ENCODE assay signal across 8 cellular contexts in the genomic region with DNA sequence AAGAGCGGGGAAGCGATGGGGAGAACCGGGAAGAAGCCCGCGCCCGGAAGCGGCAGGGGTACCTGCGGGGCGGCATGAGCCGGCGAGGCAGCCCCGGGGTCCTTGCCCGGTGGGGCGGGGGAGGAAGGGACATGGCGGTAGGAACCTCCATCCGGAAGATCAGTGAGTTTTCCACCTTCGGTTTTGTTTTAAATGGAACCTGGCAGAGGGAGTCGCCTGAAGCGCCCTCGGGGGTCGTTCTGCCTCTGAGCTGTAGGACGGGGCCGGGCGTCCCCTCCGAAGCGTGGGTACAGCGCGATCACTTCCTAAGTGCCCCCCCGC. TPM values are rescaled to one million over a fixed set of nuclear protein-coding genes. Genes with fewer than 3 reads are reported as not detected.
DNase-seq lines count a peak whose midpoint lies in the region; ATAC-seq and TF ChIP-seq lines count a peak whose summit lies in the region.

No MANE protein-coding gene starts in this region.

- peak; percentile 19 for ATAC-seq in HG03064 (IDR thresholded peaks at IDR 0.05; ENCODE audit: low read depth, unreplicated experiment)
- ATAC-seq in thoracic aorta (ENCODE audit: insufficient number of reproducible peaks, low FRiP score, low read depth), result peak; percentile 18

- H3K27me3 ChIP-seq in kidney epithelial cell (ENCODE audit: control insufficient read depth, insufficient read depth, low read length), result peaks cover 2% of the 10 kb centered on the region
- H3K27me3 ChIP-seq in thoracic aorta (replicated peaks; ENCODE audit: insufficient read depth), result no peaks in the 10 kb centered on the region

- H3K4me3 Mint-ChIP-seq in activated T-helper 2 cell treated with anti-CD3 and anti-CD28 coated beads, Interferon-gamma antibody, Interleukin-2, Interleukin-4, amounts not matched to agents 10 μg/mL and 5 μg/mL and 100 μg/mL, durations not matched to agents 14 hours and 24 hours and 36 hours (ENCODE audit: low read depth), result peak overlapping the region; percentile 90

- H3K4me1 ChIP-seq in thoracic aorta (ENCODE audit: control insufficient read depth in 1 of 2, low read depth in 2 of 2), result peaks cover 10 to 16% of the 10 kb centered on the region in 2 donors

- peak overlapping the region; percentile 79 for H3K27ac Mint-ChIP-seq in activated T-helper 2 cell treated with anti-CD3 and anti-CD28 coated beads, Interferon-gamma antibody, Interleukin-2, Interleukin-4, amounts not matched to agents 10 μg/mL and 5 μg/mL and 100 μg/mL, durations not matched to agents 14 hours and 24 hours and 36 hours

- H3K9me3 Mint-ChIP-seq in activated T-helper 2 cell treated with anti-CD3 and anti-CD28 coated beads, Interferon-gamma antibody, Interleukin-2, Interleukin-4, amounts not matched to agents 10 μg/mL and 5 μg/mL and 100 μg/mL, durations not matched to agents 14 hours and 24 hours and 36 hours, result no peaks in the 10 kb centered on the region

- DNase-seq in activated effector memory CD4-positive, alpha-beta T cell treated with anti-CD3 and anti-CD28 coated beads, Interleukin-2, amount 50 U/mL, for 16 hours, result peak; percentile 70
- DNase-seq in activated effector memory CD4-positive, alpha-beta T cell treated with Interleukin-2 at 50 U/mL for 16 hours, result no peak
- peak; percentile 22 for DNase-seq in activated T-helper 2 cell treated with anti-CD3 and anti-CD28 coated beads, Interferon-gamma antibody, Interleukin-2, Interleukin-4, amounts not matched to agents 10 μg/mL and 5 μg/mL and 100 μg/mL, durations not matched to agents 14 hours and 24 hours and 36 hours (ENCODE audit: low spot score)
- DNase-seq in kidney epithelial cell (ENCODE audit: low read depth) (no peak), thoracic aorta (ENCODE audit: low spot score) (no peak), NCI-H1417 treated with DMSO at 0.1 percent for 48 hours (lab: John Stamatoyannopoulos, UW) (no peak), RKO (ENCODE audit: low spot score) (no peak)

- peaks cover 12% of the 10 kb centered on the region for H3K27me3 Mint-ChIP-seq in activated T-helper 2 cell treated with anti-CD3 and anti-CD28 coated beads, Interferon-gamma antibody, Interleukin-2, Interleukin-4, amounts not matched to agents 10 μg/mL and 5 μg/mL and 100 μg/mL, durations not matched to agents 14 hours and 24 hours and 36 hours (ENCODE audit: low read depth)

- intact Hi-C loops in activated T-helper 2 cell treated with anti-CD3 and anti-CD28 coated beads, Interferon-gamma antibody, Interleukin-2, Interleukin-4, amounts not matched to agents 10 μg/mL and 5 μg/mL and 100 μg/mL, durations not matched to agents 14 hours and 24 hours and 36 hours (cut with micrococcal nuclease), result loop anchor here (1.0 to 2.0 kb wide), 2 partner anchors 27 to 105 kb away; a partner anchor contains a TSS

- H3K4me1 Mint-ChIP-seq in activated T-helper 2 cell treated with anti-CD3 and anti-CD28 coated beads, Interferon-gamma antibody, Interleukin-2, Interleukin-4, amounts not matched to agents 10 μg/mL and 5 μg/mL and 100 μg/mL, durations not matched to agents 14 hours and 24 hours and 36 hours (ENCODE audit: low read depth), result peaks cover 31% of the 10 kb centered on the region

- H3K9me3 ChIP-seq in thoracic aorta, result no peaks in the 10 kb centered on the region

- peaks cover 41% of the 10 kb centered on the region for H3K36me3 Mint-ChIP-seq in activated T-helper 2 cell treated with anti-CD3 and anti-CD28 coated beads, Interferon-gamma antibody, Interleukin-2, Interleukin-4, amounts not matched to agents 10 μg/mL and 5 μg/mL and 100 μg/mL, durations not matched to agents 14 hours and 24 hours and 36 hours (ENCODE audit: low read depth)

- H3K27ac ChIP-seq in thoracic aorta, result peak overlapping the region; percentile 69 to 73

- no peak for TF ChIP-seq CTCF in kidney epithelial cell (IDR thresholded peaks at IDR 0.05; ENCODE audit: insufficient read depth, low read length, poor library complexity, severe bottlenecking)
- TF ChIP-seq CTCF in thoracic aorta (IDR thresholded peaks at IDR 0.05), result no peak

- peak overlapping the region; percentile 91 for H3K4me3 ChIP-seq in kidney epithelial cell (ENCODE audit: low read depth, low read length)
- H3K4me3 ChIP-seq in thoracic aorta, result peak overlapping the region; percentile 99

- H3K36me3 ChIP-seq in kidney epithelial cell (ENCODE audit: control insufficient read depth, insufficient read depth, low read length) (peaks cover 4% of the 10 kb centered on the region), thoracic aorta (no peaks in the 10 kb centered on the region)

RNA-seq across cellular contexts. Expression of a gene that starts 0.5 kb away (rescaled TPM):
- 250 and 255 TPM in 2 replicates for total RNA-seq in activated T-helper 2 cell treated with anti-CD3 and anti-CD28 coated beads, Interferon-gamma antibody, Interleukin-2, Interleukin-4, amounts not matched to agents 10 μg/mL and 5 μg/mL and 100 μg/mL, durations not matched to agents 14 hours and 24 hours and 36 hours
- 292 and 295 TPM in 2 replicates for total RNA-seq in kidney epithelial cell
- 100 to 1,000 TPM in 1 of 2 donors, 10 to 100 TPM in 1; 91.4 to 153 TPM for total RNA-seq in thoracic aorta

Comparison
In these comparisons a context has a peak if more than half of its experiments do, and no peak if none do; other contexts are left out.
1. DNase-seq: peak in activated effector memory CD4-positive, alpha-beta T cell treated with anti-CD3 and anti-CD28 coated beads, Interleukin-2, amount 50 U/mL, for 16 hours (single experiment) and activated T-helper 2 cell treated with anti-CD3 and anti-CD28 coated beads, Interferon-gamma antibody, Interleukin-2, Interleukin-4, amounts not matched to agents 10 μg/mL and 5 μg/mL and 100 μg/mL, durations not matched to agents 14 hours and 24 hours and 36 hours (single experiment); none in activated effector memory CD4-positive, alpha-beta T cell treated with Interleukin-2 at 50 U/mL for 16 hours (single experiment), kidney epithelial cell (single experiment), thoracic aorta (single experiment), NCI-H1417 treated with DMSO at 0.1 percent for 48 hours (single experiment) and RKO (single experiment).